In genomic region chr13:45325806-45326205, GRCh38 we compare ENCODE assay signal across 10 cellular contexts. TPM values are rescaled to one million over a fixed set of nuclear protein-coding genes. Genes with fewer than 3 reads are reported as not detected.
DNase-seq lines count a peak whose midpoint lies in the region; TF ChIP-seq lines count a peak whose summit lies in the region.
"Had no signal": no experiment of that assay in that cellular context is flagged by ENCODE, and none has a peak within 500 bp of the region (broad histone marks: within the 10 kb centered on the region; RNA-seq: fewer than 3 reads in every experiment).

No MANE protein-coding gene starts in this region.

- H2AK5ac ChIP-seq in mesenchymal stem cell (ENCODE audit: low read length, severe bottlenecking) = no peak overlapping the region

- no peak overlapping the region for H2BK120ac ChIP-seq in mesenchymal stem cell (ENCODE audit: low read depth, low read length)

- WGBS in mesenchymal stem cell = 29% methylated on average over 3 of the region's 4 CpGs

- in situ Hi-C loops in ACHN (cut with HindIII; ENCODE audit: low pct_ligation_motif_present, low pct_unique_long_range_greater_than_20kb, low sequenced_read_pairs) (no loop called here), HAP-1 (cut with MboI; ENCODE audit: low sequenced_read_pairs) (no loop called here)

- no peak for TF ChIP-seq CTCF in GM20000 (IDR thresholded peaks at IDR 0.05; ENCODE audit: extremely low read depth, missing control alignments)

- no peaks in the 10 kb centered on the region for H3K79me1 ChIP-seq in mesenchymal stem cell (replicated peaks; ENCODE audit: low read length, poor library complexity, severe bottlenecking)

- H3K9ac ChIP-seq in mesenchymal stem cell (ENCODE audit: low read length) = peak overlapping the region; percentile 9

- no peak overlapping the region for H2BK5ac ChIP-seq in mesenchymal stem cell (ENCODE audit: low read depth, low read length, poor library complexity, severe bottlenecking)

- no peaks in the 10 kb centered on the region for H3K9me3 ChIP-seq in mesenchymal stem cell (ENCODE audit: control insufficient read depth, low read length)
- no peaks in the 10 kb centered on the region for H3K9me3 ChIP-seq in effector memory CD4-positive, alpha-beta T cell (ENCODE audit: control insufficient read depth, low read length)
- no peaks in the 10 kb centered on the region for H3K9me3 ChIP-seq in HAP-1

- no peak overlapping the region for H3K4me2 ChIP-seq in mesenchymal stem cell (ENCODE audit: low read length, poor library complexity, severe bottlenecking)

- peaks cover 14% of the 10 kb centered on the region for H3K4me1 ChIP-seq in mesenchymal stem cell (ENCODE audit: control insufficient read depth, insufficient read depth, low read depth, low read length)
- H3K4me1 ChIP-seq in effector memory CD4-positive, alpha-beta T cell (ENCODE audit: control insufficient read depth, insufficient read depth, low read length, poor library complexity, severe bottlenecking) = peaks cover 19% of the 10 kb centered on the region
- H3K4me1 ChIP-seq in HAP-1 = peaks cover 2% of the 10 kb centered on the region; the same call in 1 of the 2 replicates

- H3K27me3 ChIP-seq in mesenchymal stem cell (ENCODE audit: control insufficient read depth in 1 of 2, insufficient read depth in 1 of 2, low read length in 2 of 2) = no peaks in the 10 kb centered on the region
- no peaks in the 10 kb centered on the region for H3K27me3 ChIP-seq in effector memory CD4-positive, alpha-beta T cell (replicated peaks; ENCODE audit: control insufficient read depth, insufficient read depth, low read length, poor library complexity, severe bottlenecking)
- no peaks in the 10 kb centered on the region for H3K27me3 ChIP-seq in HAP-1 (ENCODE audit: low read depth)

- H3K27ac ChIP-seq in mesenchymal stem cell (ENCODE audit: low read length, poor library complexity, severe bottlenecking) = peak overlapping the region; percentile 88
- H3K27ac ChIP-seq in effector memory CD4-positive, alpha-beta T cell (ENCODE audit: insufficient read depth, low read length, poor library complexity, severe bottlenecking) = no peak overlapping the region

- no peak overlapping the region for H4K91ac ChIP-seq in mesenchymal stem cell (ENCODE audit: low read length)

- no peak overlapping the region for H2AFZ ChIP-seq in mesenchymal stem cell (ENCODE audit: low read depth, low read length)

- H3K36me3 ChIP-seq in mesenchymal stem cell (ENCODE audit: control insufficient read depth in 1 of 2, insufficient read depth in 2 of 2, low read depth in 1 of 2, low read length in 2 of 2) (no peaks in the 10 kb centered on the region), HAP-1 (replicated peaks) (no peaks in the 10 kb centered on the region)
- H3K36me3 ChIP-seq in effector memory CD4-positive, alpha-beta T cell (ENCODE audit: control insufficient read depth, insufficient read depth, low read length) = no peaks in the 10 kb centered on the region

- DNase-seq in ACHN (peak; percentile 45), M059J (ENCODE audit: low read depth) (peak; percentile 84), dedifferentiated amniotic fluid mesenchymal stem cell (ENCODE audit: extremely low spot score) (peak; percentile 56), mesenchymal stem cell (peak; percentile 95), UCSD-AML1 (lab: John Stamatoyannopoulos, UW; ENCODE audit: unreplicated experiment) (no peak), GM20000 (ENCODE audit: low spot score) (no peak), HAP-1 (ENCODE audit: low spot score in 2 of 2) (no peak)
- DNase-seq in effector memory CD4-positive, alpha-beta T cell = no peak
- DNase-seq: COR-L47, small intestine had no signal

- peak overlapping the region; percentile 40 to 68 for H3K18ac ChIP-seq in mesenchymal stem cell (ENCODE audit: low read depth in 1 of 2, low read length in 2 of 2)

- H3K4ac ChIP-seq in mesenchymal stem cell (ENCODE audit: low read depth in 1 of 2, low read length in 2 of 2) = no peak overlapping the region

- H3K4me3 ChIP-seq in mesenchymal stem cell (ENCODE audit: insufficient read depth in 1 of 2, low read depth in 1 of 2, low read length in 2 of 2) (no peak overlapping the region), HAP-1 (no peak overlapping the region)
- H3K4me3 ChIP-seq in effector memory CD4-positive, alpha-beta T cell (ENCODE audit: insufficient read depth, low read depth, low read length, poor library complexity, severe bottlenecking) = no peak overlapping the region

- H3K14ac ChIP-seq in mesenchymal stem cell (ENCODE audit: low read length in 2 of 2) = no peak overlapping the region

- H4K8ac ChIP-seq in mesenchymal stem cell (ENCODE audit: low read length) = no peak overlapping the region

- no peak overlapping the region for H2BK15ac ChIP-seq in mesenchymal stem cell (ENCODE audit: low read depth, poor library complexity, severe bottlenecking)

- H2BK12ac ChIP-seq in mesenchymal stem cell (ENCODE audit: low read length in 2 of 2) = no peak overlapping the region

- no peak overlapping the region for H3K23ac ChIP-seq in mesenchymal stem cell (ENCODE audit: low read length in 2 of 2)

RNA-seq across cellular contexts. Expression of gene TPT1, which starts 15.2 kb away (rescaled TPM):
- total RNA-seq in M059J (2014; rRNA removed; shearing (Covaris generic)) = 1,259 and 1,419 TPM in 2 replicates
- polyA plus RNA-seq in mesenchymal stem cell (2013, experiment 1 of 2) = 4,121 TPM
- polyA plus RNA-seq in mesenchymal stem cell (2013, experiment 2 of 2) = 4,163 TPM

Comparison
In these comparisons a context has a peak if more than half of its experiments do, and no peak if none do; other contexts are left out.
1. DNase-seq: peak in ACHN (single experiment), M059J (single experiment), dedifferentiated amniotic fluid mesenchymal stem cell (single experiment) and mesenchymal stem cell (single experiment); none in UCSD-AML1 (single experiment), effector memory CD4-positive, alpha-beta T cell (0 of 3), GM20000 (single experiment) and HAP-1 (0 of 2).